Comparison of ENCODE assay signal across 18 cellular contexts in genomic region chr16:63789603-63790002, GRCh38.
DNase-seq lines count a peak whose midpoint lies in the region; ATAC-seq and TF ChIP-seq lines count a peak whose summit lies in the region.
"Had no signal": no experiment of that assay in that cellular context is flagged by ENCODE, and none has a peak within 500 bp of the region (broad histone marks: within the 10 kb centered on the region; RNA-seq: fewer than 3 reads in every experiment).

No MANE protein-coding gene starts in this region.

- CTCF ChIA-PET in activated CD4-positive, alpha-beta T cell treated with anti-CD3 and anti-CD28 coated beads for 36 hours (lab: Charles Lee) = interaction anchor here (0.6 kb wide), 1 partner anchor 633 kb away, joined by 4 read pairs; no protein-coding TSS in a partner anchor
- CTCF ChIA-PET in CD4-positive, alpha-beta memory T cell (lab: Charles Lee; ENCODE audit: partially characterized antibody) = no interaction called here

- intact Hi-C loops in activated CD4-positive, alpha-beta T cell treated with anti-CD3 and anti-CD28 coated beads for 36 hours (cut with DNase I, micrococcal nuclease) = no loop called here
- intact Hi-C loops in CD4-positive, alpha-beta memory T cell (cut with micrococcal nuclease) = no loop called here

- TF ChIP-seq POLR2A in NB4 (IDR thresholded peaks at IDR 0.05; ENCODE audit: extremely low read depth, insufficient read length) = no peak

- H3K4me3 ChIP-seq in NB4 (ENCODE audit: low read depth, low read length) (no peak overlapping the region), brain microvascular endothelial cell (ENCODE audit: low read depth, low read length) (no peak overlapping the region)
- H3K4me3 ChIP-seq in CD4-positive, alpha-beta memory T cell (ENCODE audit: low read length in 2 of 2) = no peak overlapping the region
- H3K4me3 ChIP-seq: body of pancreas, spleen had no signal

- no peaks in the 10 kb centered on the region for H3K36me3 Mint-ChIP-seq in activated CD4-positive, alpha-beta T cell treated with anti-CD3 and anti-CD28 coated beads for 36 hours (ENCODE audit: low read depth)
- H3K36me3 Mint-ChIP-seq in neural crest cell (ENCODE audit: low read depth) = peaks cover 15% of the 10 kb centered on the region
- peaks cover 0 to 2% of the 10 kb centered on the region in 2 donors for H3K36me3 Mint-ChIP-seq in CD4-positive, alpha-beta memory T cell
- no peaks in the 10 kb centered on the region for H3K36me3 Mint-ChIP-seq in stimulated activated effector memory CD8-positive, alpha-beta T cell treated with anti-CD3 and anti-CD28 coated beads, Interleukin-12 subunit alpha, Interleukin-12 subunit beta, amount 100 ng/mL, for 72 hours
- H3K36me3 Mint-ChIP-seq: naive B cell had no signal

- no peak overlapping the region for H3K4me3 Mint-ChIP-seq in activated CD4-positive, alpha-beta T cell treated with anti-CD3 and anti-CD28 coated beads for 36 hours
- no peak overlapping the region for H3K4me3 Mint-ChIP-seq in neural crest cell
- no peak overlapping the region for H3K4me3 Mint-ChIP-seq in CD4-positive, alpha-beta memory T cell
- no peak overlapping the region for H3K4me3 Mint-ChIP-seq in stimulated activated effector memory CD8-positive, alpha-beta T cell treated with anti-CD3 and anti-CD28 coated beads, Interleukin-12 subunit alpha, Interleukin-12 subunit beta, amount 100 ng/mL, for 72 hours
- H3K4me3 Mint-ChIP-seq: naive B cell; stimulated activated naive CD8-positive, alpha-beta T cell treated with anti-CD3 and anti-CD28 coated beads, Interleukin-15, amount 100 ng/mL, for 72 hours; T-helper 17 cell had no signal

- no peak for ATAC-seq in activated CD4-positive, alpha-beta T cell treated with anti-CD3 and anti-CD28 coated beads for 36 hours
- ATAC-seq in stimulated activated effector memory CD8-positive, alpha-beta T cell treated with anti-CD3 and anti-CD28 coated beads, Interleukin-12 subunit alpha, Interleukin-12 subunit beta, amount 100 ng/mL, for 72 hours = no peak
- ATAC-seq in GM21786 (IDR thresholded peaks at IDR 0.05; ENCODE audit: unreplicated experiment) = no peak
- ATAC-seq: activated CD4-positive, CD25-positive, alpha-beta regulatory T cell treated with anti-CD3 and anti-CD28 coated beads, Interleukin-2, amount 50 U/mL, for 24 hours; body of pancreas; stimulated activated naive CD8-positive, alpha-beta T cell treated with anti-CD3 and anti-CD28 coated beads, Interleukin-15, amount 100 ng/mL, for 72 hours; T-helper 17 cell had no signal

- TF ChIP-seq CTCF in NB4 (IDR thresholded peaks at IDR 0.05; ENCODE audit: low read depth, low read length) (peak; percentile 20), brain microvascular endothelial cell (IDR thresholded peaks at IDR 0.05; ENCODE audit: low read depth, low read length, missing control alignments) (peak; percentile 25), neural crest cell (conservative IDR thresholded peaks at IDR 0.05) (peak; percentile 18)

- no peaks in the 10 kb centered on the region for H3K4me1 ChIP-seq in CD4-positive, alpha-beta memory T cell (ENCODE audit: insufficient read depth, low read length)
- H3K4me1 ChIP-seq: body of pancreas, spleen had no signal

- POLR2A ChIA-PET in activated CD4-positive, alpha-beta T cell treated with anti-CD3 and anti-CD28 coated beads for 36 hours (lab: Charles Lee) = no interaction called here
- POLR2A ChIA-PET in CD4-positive, alpha-beta memory T cell (lab: Charles Lee; ENCODE audit: partially characterized antibody) = no interaction called here

- peak; percentile 3 for DNase-seq in activated CD4-positive, alpha-beta T cell treated with anti-CD3 and anti-CD28 coated beads for 36 hours
- no peak for DNase-seq in activated CD4-positive, alpha-beta T cell treated with anti-CD3 and anti-CD28 coated beads for 4 hours
- DNase-seq in NB4 (ENCODE audit: low read depth) (peak; percentile 29), brain microvascular endothelial cell (no peak), neural crest cell (ENCODE audit: low read depth, low spot score) (no peak)
- DNase-seq in CD4-positive, alpha-beta memory T cell = no peak
- DNase-seq in stimulated activated effector memory CD8-positive, alpha-beta T cell treated with anti-CD3 and anti-CD28 coated beads, Interleukin-12 subunit alpha, Interleukin-12 subunit beta, amount 100 ng/mL, for 72 hours (ENCODE audit: low spot score in 2 of 2) = no peak
- DNase-seq: activated naive CD4-positive, alpha-beta T cell treated with anti-CD3 and anti-CD28 coated beads, Interleukin-2, amount 50 U/mL, for 16 hours; activated T-cell treated with anti-CD3 and anti-CD28 coated beads for 4 hours; naive B cell; spleen; stimulated activated naive CD8-positive, alpha-beta T cell treated with anti-CD3 and anti-CD28 coated beads, Interleukin-15, amount 100 ng/mL, for 72 hours; T-helper 17 cell had no signal

- no peaks in the 10 kb centered on the region for H3K27me3 Mint-ChIP-seq in activated CD4-positive, alpha-beta T cell treated with anti-CD3 and anti-CD28 coated beads for 36 hours
- H3K27me3 Mint-ChIP-seq in neural crest cell (ENCODE audit: low read depth) = no peaks in the 10 kb centered on the region
- no peaks in the 10 kb centered on the region for H3K27me3 Mint-ChIP-seq in CD4-positive, alpha-beta memory T cell
- H3K27me3 Mint-ChIP-seq: naive B cell; progenitor cell of endocrine pancreas; stimulated activated naive CD8-positive, alpha-beta T cell treated with anti-CD3 and anti-CD28 coated beads, Interleukin-15, amount 100 ng/mL, for 72 hours; T-helper 17 cell had no signal

- H3K36me3 ChIP-seq in brain microvascular endothelial cell (replicated peaks) = no peaks in the 10 kb centered on the region
- no peaks in the 10 kb centered on the region for H3K36me3 ChIP-seq in CD4-positive, alpha-beta memory T cell (ENCODE audit: insufficient read depth, low read length)
- H3K36me3 ChIP-seq: spleen had no signal

- H3K9me3 ChIP-seq in CD4-positive, alpha-beta memory T cell (ENCODE audit: control insufficient read depth in 1 of 2, low read length in 2 of 2) = peaks cover 0 to 7% of the 10 kb centered on the region in 2 donors

- no peak overlapping the region for H3K27ac Mint-ChIP-seq in activated CD4-positive, alpha-beta T cell treated with anti-CD3 and anti-CD28 coated beads for 36 hours
- no peak overlapping the region for H3K27ac Mint-ChIP-seq in neural crest cell (ENCODE audit: unreplicated experiment)
- no peak overlapping the region for H3K27ac Mint-ChIP-seq in CD4-positive, alpha-beta memory T cell
- no peak overlapping the region for H3K27ac Mint-ChIP-seq in stimulated activated effector memory CD8-positive, alpha-beta T cell treated with anti-CD3 and anti-CD28 coated beads, Interleukin-12 subunit alpha, Interleukin-12 subunit beta, amount 100 ng/mL, for 72 hours
- H3K27ac Mint-ChIP-seq: progenitor cell of endocrine pancreas; stimulated activated naive CD8-positive, alpha-beta T cell treated with anti-CD3 and anti-CD28 coated beads, Interleukin-15, amount 100 ng/mL, for 72 hours; T-helper 17 cell had no signal

- H3K4me1 Mint-ChIP-seq in activated CD4-positive, alpha-beta T cell treated with anti-CD3 and anti-CD28 coated beads for 36 hours = no peaks in the 10 kb centered on the region
- no peaks in the 10 kb centered on the region for H3K4me1 Mint-ChIP-seq in neural crest cell
- no peaks in the 10 kb centered on the region for H3K4me1 Mint-ChIP-seq in CD4-positive, alpha-beta memory T cell
- H3K4me1 Mint-ChIP-seq in stimulated activated effector memory CD8-positive, alpha-beta T cell treated with anti-CD3 and anti-CD28 coated beads, Interleukin-12 subunit alpha, Interleukin-12 subunit beta, amount 100 ng/mL, for 72 hours = no peaks in the 10 kb centered on the region
- H3K4me1 Mint-ChIP-seq: naive B cell; stimulated activated naive CD8-positive, alpha-beta T cell treated with anti-CD3 and anti-CD28 coated beads, Interleukin-15, amount 100 ng/mL, for 72 hours; T-helper 17 cell had no signal

- H3K27ac ChIP-seq in brain microvascular endothelial cell = no peak overlapping the region
- H3K27ac ChIP-seq in CD4-positive, alpha-beta memory T cell (ENCODE audit: low read depth, low read length) = no peak overlapping the region
- H3K27ac ChIP-seq: body of pancreas, RWPE1, spleen had no signal

- H3K27me3 ChIP-seq in brain microvascular endothelial cell (replicated peaks) = no peaks in the 10 kb centered on the region
- H3K27me3 ChIP-seq in CD4-positive, alpha-beta memory T cell (ENCODE audit: insufficient read depth, low read length) = no peaks in the 10 kb centered on the region
- H3K27me3 ChIP-seq: body of pancreas, spleen had no signal

- H3K9me3 Mint-ChIP-seq in activated CD4-positive, alpha-beta T cell treated with anti-CD3 and anti-CD28 coated beads for 36 hours (ENCODE audit: low read depth) = peaks cover 35% of the 10 kb centered on the region
- H3K9me3 Mint-ChIP-seq in neural crest cell = peaks cover 21% of the 10 kb centered on the region
- peaks cover 9 to 33% (median 23%) of the 10 kb centered on the region in 8 donors for H3K9me3 Mint-ChIP-seq in CD4-positive, alpha-beta memory T cell
- peaks cover 15% of the 10 kb centered on the region for H3K9me3 Mint-ChIP-seq in stimulated activated effector memory CD8-positive, alpha-beta T cell treated with anti-CD3 and anti-CD28 coated beads, Interleukin-12 subunit alpha, Interleukin-12 subunit beta, amount 100 ng/mL, for 72 hours

- in situ Hi-C loops in brain microvascular endothelial cell (cut with HindIII; ENCODE audit: low pct_ligation_motif_present, low sequenced_read_pairs) = no loop called here

Comparison
In these comparisons a context has a peak if more than half of its experiments do, and no peak if none do; other contexts are left out.
1. DNase-seq: peak in activated CD4-positive, alpha-beta T cell treated with anti-CD3 and anti-CD28 coated beads for 36 hours (single experiment) and NB4 (single experiment); none in activated CD4-positive, alpha-beta T cell treated with anti-CD3 and anti-CD28 coated beads for 4 hours (0 of 2), brain microvascular endothelial cell (single experiment), neural crest cell (single experiment), CD4-positive, alpha-beta memory T cell (0 of 5) and stimulated activated effector memory CD8-positive, alpha-beta T cell treated with anti-CD3 and anti-CD28 coated beads, Interleukin-12 subunit alpha, Interleukin-12 subunit beta, amount 100 ng/mL, for 72 hours (0 of 2).
2. Peak in every context shown above with its lines, with median percentiles within 50 percentile points of each other: CTCF ChIP-seq.